26 cellular contexts compared by ENCODE assay signal in the genomic region with DNA sequence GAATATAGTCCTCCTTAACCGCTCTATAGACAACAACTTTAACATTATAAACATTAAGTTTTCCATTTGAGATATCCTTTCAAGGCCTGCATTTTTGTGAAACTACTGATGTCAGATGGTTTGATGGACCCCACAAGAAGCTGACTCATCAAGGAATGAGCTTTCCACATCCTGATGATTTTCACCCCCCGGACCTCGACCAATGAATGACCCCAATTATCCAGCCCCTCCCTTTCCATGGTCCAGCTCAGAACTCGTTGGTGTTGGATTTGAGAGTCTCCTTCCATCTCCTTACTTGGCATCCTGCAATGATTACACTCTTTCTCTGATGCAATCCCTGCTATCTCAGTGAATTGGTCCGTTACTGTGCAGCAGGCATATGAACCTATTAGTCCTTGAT. TPM values are rescaled to one million over a fixed set of nuclear protein-coding genes. Genes with fewer than 3 reads are reported as not detected.
DNase-seq lines count a peak whose midpoint lies in the region; ATAC-seq and TF ChIP-seq lines count a peak whose summit lies in the region.
"Had no signal": no experiment of that assay in that cellular context is flagged by ENCODE, and none has a peak within 500 bp of the region (broad histone marks: within the 10 kb centered on the region; RNA-seq: fewer than 3 reads in every experiment).

No MANE protein-coding gene starts in this region.

- no peaks in the 10 kb centered on the region; the same call in 1 of the 2 replicates for H3K4me1 ChIP-seq in SJSA1 (replicated peaks)
- H3K4me1 ChIP-seq: BE2C had no signal

- H3K36me3 ChIP-seq in SJSA1 (no peaks in the 10 kb centered on the region), brain microvascular endothelial cell (replicated peaks) (no peaks in the 10 kb centered on the region)
- H3K36me3 ChIP-seq: BE2C had no signal

- ATAC-seq in HG02759 (IDR thresholded peaks at IDR 0.05; ENCODE audit: unreplicated experiment) (no peak), GM19467 (IDR thresholded peaks at IDR 0.05; ENCODE audit: unreplicated experiment) (no peak)
- ATAC-seq: GM12878, GM23338, Panc1 had no signal

- H3K27me3 ChIP-seq in SJSA1 (replicated peaks) (no peaks in the 10 kb centered on the region), brain microvascular endothelial cell (replicated peaks) (no peaks in the 10 kb centered on the region)
- H3K27me3 ChIP-seq: BE2C had no signal

- TF ChIP-seq CTCF in brain microvascular endothelial cell (IDR thresholded peaks at IDR 0.05; ENCODE audit: low read depth, low read length, missing control alignments) (no peak), fibroblast of the aortic adventitia (IDR thresholded peaks at IDR 0.05; ENCODE audit: insufficient read depth, low read length) (no peak)

- in situ Hi-C loops in brain microvascular endothelial cell (cut with HindIII; ENCODE audit: low pct_ligation_motif_present, low sequenced_read_pairs), result no loop called here

- no peak overlapping the region for H3K4me3 ChIP-seq in SJSA1
- H3K4me3 ChIP-seq in brain microvascular endothelial cell (ENCODE audit: low read depth, low read length), result no peak overlapping the region
- no peak overlapping the region for H3K4me3 ChIP-seq in fibroblast of the aortic adventitia (ENCODE audit: low read depth, low read length)
- H3K4me3 ChIP-seq: GM12878, GM23338, SK-N-MC had no signal

- H3K27ac ChIP-seq in SJSA1 (no peak overlapping the region), brain microvascular endothelial cell (no peak overlapping the region)
- H3K27ac ChIP-seq: HL-60, SK-N-MC had no signal

- DNase-seq in EH (ENCODE audit: low read depth) (peak; percentile 19), SJSA1 (ENCODE audit: low read depth in 1 of 2, low spot score in 2 of 2) (peak; percentile 11 to 37), brain microvascular endothelial cell (peak; percentile 39), fibroblast of the aortic adventitia (ENCODE audit: low read depth) (peak; percentile 5)
- DNase-seq in NK-92 treated with Interleukin-12 subunit alpha and Interleukin-12 subunit beta, amount 100 ng/mL, for 24 hours (lab: John Stamatoyannopoulos, UW), result no peak
- DNase-seq: 8988T; ACHN; BE2C; Calu3; CD8-positive, alpha-beta memory T cell; DMS79 treated with DMSO at 0.1 percent for 48 hours; H9; NCI-H1048; NCI-H1417; NCI-H1694; NCI-H2029 treated with DMSO at 0.1 percent for 48 hours; NCI-H2227 treated with DMSO at 0.1 percent for 48 hours; NCI-H526 treated with DMSO at 0.1 percent for 48 hours; SHP77 treated with DMSO at 0.1 percent for 48 hours had no signal

- H3K9me3 ChIP-seq in SJSA1 (replicated peaks), result no peaks in the 10 kb centered on the region
- H3K9me3 ChIP-seq: BE2C had no signal

RNA-seq across cellular contexts. Expression of a gene that starts 31.9 kb away (rescaled TPM):
- 0.11 and 0.13 TPM in 2 replicates for total RNA-seq in SJSA1 (2014; rRNA removed; shearing (Covaris generic))
- 1.1 and 1.6 TPM in 2 replicates for total RNA-seq in fibroblast of the aortic adventitia (ENCODE audit: low replicate concordance)
- total RNA-seq: Calu3; CD8-positive, alpha-beta memory T cell had no signal
